ENCODE assay signal across 1 cellular context in the genomic region with DNA sequence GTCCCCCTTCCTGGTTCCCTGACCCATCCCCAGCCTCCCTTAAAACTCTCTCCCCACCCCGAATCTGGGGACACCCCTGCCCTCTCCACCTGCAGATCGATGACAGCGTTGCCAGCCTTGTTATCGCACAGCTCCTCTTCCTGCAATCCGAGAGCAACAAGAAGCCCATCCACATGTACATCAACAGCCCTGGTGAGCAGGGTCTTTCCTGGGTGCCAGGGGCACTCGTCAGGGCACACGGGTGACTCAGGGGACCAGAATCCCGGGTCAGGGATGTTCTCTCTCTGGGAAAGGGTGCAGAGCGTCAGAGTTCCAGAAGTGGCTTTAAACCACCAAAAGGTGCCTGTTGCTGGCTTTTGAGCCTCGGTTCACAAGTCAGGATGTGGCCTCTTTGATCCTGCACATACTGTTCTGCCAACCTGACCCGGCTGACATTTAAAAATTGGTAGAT.
TF ChIP-seq lines count a peak whose summit lies in the region.

No MANE protein-coding gene starts in this region.

TF ChIP-seq in endothelial cell of umbilical vein, 7 proteins besides CTCF, POLR2A, EP300 and RAD21 (continued from another document):
- no peak for TF ChIP-seq MAX (IDR thresholded peaks at IDR 0.05; ENCODE audit: insufficient read depth, insufficient read length)
- no peak for TF ChIP-seq GATA2 (IDR thresholded peaks at IDR 0.05; ENCODE audit: insufficient read depth, insufficient read length, low read depth, low read length)
